8 cellular contexts compared by ENCODE assay signal in genomic region chr1:242924694-242925093, GRCh38.
A peak's percentile ranks its signal among the peaks of the same experiment; 100 is the strongest.
DNase-seq lines count a peak whose midpoint lies in the region; ATAC-seq and TF ChIP-seq lines count a peak whose summit lies in the region.
"Not testable (repeated sequence)": the region's sequence is repeated elsewhere in the genome, so short reads cannot be mapped to it uniquely, and the experiment has no call there.

No MANE protein-coding gene starts in this region.

- WGBS in adrenal gland, 4 donors: 10 to 21% (median 14%) methylated on average over 5 to 6 of the region's 6 CpGs
- WGBS in right lobe of liver (ENCODE audit: insufficient coverage, low coverage, low lambda C conversion rate, missing lambda C conversion rate): 6% methylated on average over 6 of the region's 6 CpGs

- intact Hi-C loops in adrenal gland (cut with DNase I); Right ventricle myocardium inferior (cut with DNase I); left ventricle myocardium superior (cut with micrococcal nuclease); right lobe of liver (cut with DNase I); sciatic nerve (cut with DNase I); upper lobe of right lung (cut with DNase I): not testable (repeated sequence)

- peak in 71 of 76 experiments; percentile 2 to 77 (median 45) for DNase-seq in HUDEP-2 (lab: John Stamatoyannopoulos, UW; ENCODE audit: unreplicated experiment in 76 of 76)
- peak; percentile 63 to 87 (median 84) for DNase-seq in adrenal gland
- DNase-seq in Right ventricle myocardium inferior (ENCODE audit: missing footprints); upper lobe of right lung: not testable (repeated sequence)
- DNase-seq in left ventricle myocardium superior: peak; percentile 42
- DNase-seq in right lobe of liver: peak; percentile 73 to 80 (median 79)
- DNase-seq in sciatic nerve (ENCODE audit: low spot score): peak; percentile 58

- not testable (repeated sequence) for H3K4me3 ChIP-seq in adrenal gland, right lobe of liver, upper lobe of right lung

- not testable (repeated sequence) for H3K9me3 ChIP-seq in adrenal gland (replicated peaks in 1 of 3); right lobe of liver; upper lobe of right lung

- not testable (repeated sequence) for H3K4me1 ChIP-seq in adrenal gland (replicated peaks in 1 of 2); right lobe of liver; upper lobe of right lung

- not testable (repeated sequence) for TF ChIP-seq POLR2A in adrenal gland (IDR thresholded peaks at IDR 0.05); right lobe of liver (IDR thresholded peaks at IDR 0.05)

- TF ChIP-seq CTCF in adrenal gland (IDR thresholded peaks at IDR 0.05); right lobe of liver (IDR thresholded peaks at IDR 0.05); upper lobe of right lung (IDR thresholded peaks at IDR 0.05): not testable (repeated sequence)

- H3K27ac ChIP-seq in adrenal gland, right lobe of liver, upper lobe of right lung: not testable (repeated sequence)

- not testable (repeated sequence) for H3K27me3 ChIP-seq in adrenal gland, right lobe of liver, upper lobe of right lung

- not testable (repeated sequence) for H3K36me3 ChIP-seq in adrenal gland (replicated peaks in 1 of 2); right lobe of liver; upper lobe of right lung

- peak; percentile 27; the same call in 1 of the 3 replicates for ATAC-seq in SK-N-SH treated with all-trans-retinoic acid at 6 μM for 48 hours
- peak; percentile 37 for ATAC-seq in Right ventricle myocardium inferior
- peak; percentile 57 for ATAC-seq in left ventricle myocardium superior
- ATAC-seq in right lobe of liver: peak; percentile 90 to 98 (median 94)
- ATAC-seq in sciatic nerve: not testable (repeated sequence)
- peak; percentile 33 for ATAC-seq in upper lobe of right lung

TF ChIP-seq in SK-N-SH treated with all-trans-retinoic acid at 6 μM for 48 hours, 23 proteins besides CTCF, POLR2A, EP300 and RAD21:
- TF ChIP-seq ZNF70 (CRISPR knock-in tag; IDR thresholded peaks at IDR 0.05): 0 out of 2 replicates have a peak, but pooled peaks have one; percentile 30
- TF ChIP-seq ISL1 (CRISPR knock-in tag; IDR thresholded peaks at IDR 0.05): 0 out of 2 replicates have a peak, but pooled peaks have one; percentile 9
